ENCODE assay signal across 35 cellular contexts in the genomic region with DNA sequence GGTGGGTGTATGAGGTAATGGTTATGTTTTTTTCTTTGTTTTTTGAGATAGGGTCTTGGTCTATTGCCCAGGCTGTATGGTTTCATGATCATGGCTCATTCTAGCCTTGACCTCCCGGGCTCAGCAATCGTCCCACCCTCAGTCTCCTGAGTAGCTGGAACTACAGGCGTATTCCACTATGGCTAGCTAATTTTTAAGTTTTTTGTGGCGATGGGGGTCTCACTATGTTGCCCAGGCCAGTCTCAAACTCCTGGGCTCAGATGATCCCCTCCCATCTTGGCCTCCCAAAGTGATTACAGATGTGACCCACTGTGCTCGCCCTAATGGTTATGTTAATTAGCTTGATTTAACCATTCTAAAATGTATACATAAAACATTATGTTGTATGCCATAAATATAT. TPM values are rescaled to one million over a fixed set of nuclear protein-coding genes. Genes with fewer than 3 reads are reported as not detected.
DNase-seq lines count a peak whose midpoint lies in the region; ATAC-seq, FAIRE-seq and TF ChIP-seq lines count a peak whose summit lies in the region.
"Had no signal": no experiment of that assay in that cellular context is flagged by ENCODE, and none has a peak within 500 bp of the region (broad histone marks: within the 10 kb centered on the region; RNA-seq: fewer than 3 reads in every experiment).

No MANE protein-coding gene starts in this region.

- H3K27me3 ChIP-seq in Loucy (ENCODE audit: insufficient read depth, low read length, poor library complexity, severe bottlenecking): no peaks in the 10 kb centered on the region
- H3K27me3 ChIP-seq in H1 (replicated peaks in 1 of 4; ENCODE audit: control insufficient read depth in 3 of 4, extremely low read depth in 1 of 4, insufficient read depth in 3 of 4, low read length in 3 of 4): no peaks in the 10 kb centered on the region
- H3K27me3 ChIP-seq: BE2C; BLaER1; BLaER1 treated with 17β-estradiol and CSF1 and Interleukin-3, amounts not matched to agents 10 nM and 100 nM had no signal

- peaks cover 11% of the 10 kb centered on the region for H3K4me1 Mint-ChIP-seq in WTC11
- H3K4me1 Mint-ChIP-seq: CD8-positive, alpha-beta memory T cell had no signal

- FAIRE-seq in H1 (lab: Jason Lieb, UNC): no peak
- FAIRE-seq: A549, D721Med had no signal

- H3K27me3 Mint-ChIP-seq in WTC11 (ENCODE audit: low read depth): no peaks in the 10 kb centered on the region
- H3K27me3 Mint-ChIP-seq: B cell; CD4-positive, alpha-beta memory T cell; CD4-positive, CD25-positive, alpha-beta regulatory T cell had no signal

- ATAC-seq in WTC11: no peak
- ATAC-seq in GM19467 (IDR thresholded peaks at IDR 0.05; ENCODE audit: unreplicated experiment): no peak
- no peak for ATAC-seq in GM19351 (IDR thresholded peaks at IDR 0.05; ENCODE audit: unreplicated experiment)
- ATAC-seq: A549; CD8-positive, alpha-beta T cell had no signal

- no peak overlapping the region for H2AK5ac ChIP-seq in H1 (ENCODE audit: low read depth, low read length)

- H3K9me2 ChIP-seq in Loucy (replicated peaks; ENCODE audit: low read depth, low read length): no peaks in the 10 kb centered on the region

- no peaks in the 10 kb centered on the region for H3K9me3 ChIP-seq in HEK293 (ENCODE audit: control insufficient read depth, insufficient read depth, low read depth, low read length)
- H3K9me3 ChIP-seq in Loucy (ENCODE audit: insufficient read depth, low read depth, low read length): no peaks in the 10 kb centered on the region
- H3K9me3 ChIP-seq in H1 (ENCODE audit: insufficient read depth in 2 of 2, low read depth in 1 of 2, low read length in 1 of 2): no peaks in the 10 kb centered on the region; a peak in 1 of 4 replicates
- H3K9me3 ChIP-seq: A549, BE2C, Caco-2 had no signal

- H3K36me3 ChIP-seq in HEK293 (ENCODE audit: control insufficient read depth in 2 of 2, insufficient read depth in 1 of 2, low read length in 2 of 2): peaks cover 7 to 20% of the 10 kb centered on the region in 2 experiments
- H3K36me3 ChIP-seq in Loucy (ENCODE audit: insufficient read depth, low read length): 0 out of 2 replicates have a peak, but pooled peaks cover under 1% of the 10 kb centered on the region
- peaks cover 0 to 6% (median 0%) of the 10 kb centered on the region in 4 experiments; a peak in 1 of 8 replicates for H3K36me3 ChIP-seq in H1 (ENCODE audit: control insufficient read depth in 2 of 4, insufficient read depth in 4 of 4, low read length in 3 of 4)

- H3K27ac Mint-ChIP-seq in WTC11: no peak overlapping the region
- H3K27ac Mint-ChIP-seq: B cell; CD4-positive, alpha-beta memory T cell; CD4-positive, alpha-beta T cell; CD4-positive, CD25-positive, alpha-beta regulatory T cell; CD8-positive, alpha-beta memory T cell; CD8-positive, alpha-beta T cell had no signal

- no peak overlapping the region for H3K23ac ChIP-seq in H1 (ENCODE audit: insufficient read length)

- no peak overlapping the region for H4K91ac ChIP-seq in H1 (replicated peaks; ENCODE audit: insufficient read length, low read length)

- no peak overlapping the region for H3K56ac ChIP-seq in H1 (replicated peaks; ENCODE audit: insufficient read length, low read depth, low read length)

- WGBS in H1 (ENCODE audit: extremely low coverage in 1 of 2, insufficient coverage in 1 of 2, insufficient read length in 1 of 2, insufficient replicate concordance in 2 of 2, low coverage in 1 of 2, low lambda C conversion rate in 2 of 2, missing lambda C conversion rate in 1 of 2), 2 experiments: 94% methylated on average over 5 of the region's 5 CpGs; no CpG with 5 or more reads in 1 of the 2 experiments

- H3K79me1 ChIP-seq in H1 (ENCODE audit: low read depth, low read length): 0 out of 2 replicates have a peak, but pooled peaks cover 2% of the 10 kb centered on the region

- CTCF ChIA-PET in HEK293 (lab: Yijun Ruan, JAX): interaction anchor here (0.5 to 0.6 kb wide), 2 partner anchors 20 to 78 kb away, joined by 3 to 4 read pairs; no protein-coding TSS in a partner anchor
- CTCF ChIA-PET in WTC11 (lab: Charles Lee): no interaction called here
- CTCF ChIA-PET in H1 (lab: Charles Lee; ENCODE audit: partially characterized antibody): no interaction called here

- no peak overlapping the region for H2BK5ac ChIP-seq in H1 (ENCODE audit: low read depth, low read length)

- H4K5ac ChIP-seq in H1 (ENCODE audit: insufficient read length, low read depth, low read length): no peak overlapping the region

- H2BK120ac ChIP-seq in H1 (replicated peaks; ENCODE audit: low read depth, low read length): no peak overlapping the region

- H4K8ac ChIP-seq in H1 (ENCODE audit: extremely low read depth, insufficient read depth, low read length): no peak overlapping the region

- no peaks in the 10 kb centered on the region for H3F3A ChIP-seq in Loucy (ENCODE audit: low read depth)

- H3K9me3 Mint-ChIP-seq in WTC11: no peaks in the 10 kb centered on the region
- H3K9me3 Mint-ChIP-seq: CD4-positive, alpha-beta T cell had no signal

- H4K20me1 ChIP-seq in Loucy (ENCODE audit: insufficient read depth, low read length, poor library complexity, severe bottlenecking): peaks cover 6% of the 10 kb centered on the region
- no peaks in the 10 kb centered on the region for H4K20me1 ChIP-seq in H1 (replicated peaks in 1 of 2; ENCODE audit: control insufficient read depth in 1 of 2, insufficient read depth in 2 of 2, low read length in 2 of 2)
- H4K20me1 ChIP-seq: BLaER1; BLaER1 treated with 17β-estradiol and CSF1 and Interleukin-3, amounts not matched to agents 10 nM and 100 nM had no signal

- H2BK15ac ChIP-seq in H1 (ENCODE audit: low read length): no peak overlapping the region

- POLR2A ChIA-PET in HEK293 (lab: Yijun Ruan, JAX) (no interaction called here), WTC11 (lab: Charles Lee) (no interaction called here), H1 (lab: Charles Lee; ENCODE audit: partially characterized antibody) (no interaction called here)

- H3K4ac ChIP-seq in H1 (replicated peaks; ENCODE audit: insufficient read length, low read depth, low read length): no peak overlapping the region

- no peak overlapping the region for H3K9ac ChIP-seq in Loucy (ENCODE audit: low read depth, low read length, poor library complexity, severe bottlenecking)
- H3K9ac ChIP-seq in H1 (replicated peaks in 1 of 4; ENCODE audit: extremely low read depth in 1 of 4, low read depth in 3 of 4, low read length in 3 of 4): no peak overlapping the region
- H3K9ac ChIP-seq: BLaER1; BLaER1 treated with 17β-estradiol and CSF1 and Interleukin-3, amounts not matched to agents 10 nM and 100 nM had no signal

- no peak for TF ChIP-seq POLR2A in H1 (IDR thresholded peaks at IDR 0.05; ENCODE audit: control extremely low read depth in 1 of 2, low read depth in 2 of 2, low read length in 2 of 2)

- H2BK20ac ChIP-seq in H1 (ENCODE audit: low read length): no peak overlapping the region

- no peak overlapping the region for H3K18ac ChIP-seq in H1 (ENCODE audit: extremely low read depth, low read length)

- H3K4me1 ChIP-seq in HEK293 (ENCODE audit: control insufficient read depth, insufficient read depth, low read length): no peaks in the 10 kb centered on the region
- peaks cover 34% of the 10 kb centered on the region for H3K4me1 ChIP-seq in Loucy (ENCODE audit: insufficient read depth, low read length, poor library complexity, severe bottlenecking)
- peaks cover 0 to 1% (median 0%) of the 10 kb centered on the region in 4 experiments; a peak in 1 of 7 replicates for H3K4me1 ChIP-seq in H1 (replicated peaks in 1 of 4; ENCODE audit: control insufficient read depth in 3 of 4, insufficient read depth in 4 of 4, low read length in 3 of 4)
- H3K4me1 ChIP-seq: BE2C, Caco-2 had no signal

- H3K27ac ChIP-seq in HEK293 (ENCODE audit: extremely low read depth, low read depth, low read length) (no peak overlapping the region), H1 (ENCODE audit: low read depth, low read length) (no peak overlapping the region)
- H3K27ac ChIP-seq: 22Rv1; A549; BLaER1; BLaER1 treated with 17β-estradiol and CSF1 and Interleukin-3, amounts not matched to agents 10 nM and 100 nM; C4-2B had no signal

- H3K23me2 ChIP-seq in H1 (ENCODE audit: low read depth, low read length): no peaks in the 10 kb centered on the region

- no peak overlapping the region for H3K4me3 Mint-ChIP-seq in WTC11
- H3K4me3 Mint-ChIP-seq: B cell; CD14-positive monocyte; CD4-positive, alpha-beta memory T cell; CD4-positive, alpha-beta T cell; CD4-positive, CD25-positive, alpha-beta regulatory T cell; CD8-positive, alpha-beta memory T cell; CD8-positive, alpha-beta T cell had no signal

- no peak for TF ChIP-seq RAD21 in H1 (IDR thresholded peaks at IDR 0.05 in 1 of 2, conservative IDR thresholded peaks at IDR 0.05 in 1 of 2; ENCODE audit: low read depth in 2 of 2, low read length in 2 of 2)

- no peak overlapping the region for H2BK12ac ChIP-seq in H1 (ENCODE audit: low read depth, low read length)

- no peak overlapping the region for H2AFZ ChIP-seq in Loucy (ENCODE audit: low read length)
- no peak overlapping the region for H2AFZ ChIP-seq in H1 (ENCODE audit: low read length)

- no peak for TF ChIP-seq EP300 in H1 (IDR thresholded peaks at IDR 0.05; ENCODE audit: borderline replicate concordance in 1 of 2, low read depth in 2 of 2, low read length in 2 of 2)

- H3K36me3 Mint-ChIP-seq in WTC11: peaks cover 4% of the 10 kb centered on the region; the same call in 1 of the 2 replicates
- H3K36me3 Mint-ChIP-seq: CD4-positive, alpha-beta memory T cell; CD4-positive, CD25-positive, alpha-beta regulatory T cell; CD8-positive, alpha-beta memory T cell; CD8-positive, alpha-beta T cell had no signal

- TF ChIP-seq CTCF in HEK293 (tag by site-specific recombination; IDR thresholded peaks at IDR 0.05): no peak
- no peak for TF ChIP-seq CTCF in Loucy (conservative IDR thresholded peaks at IDR 0.05; ENCODE audit: low read length)
- TF ChIP-seq CTCF in WTC11 (IDR thresholded peaks at IDR 0.05): no peak
- TF ChIP-seq CTCF in H1 (IDR thresholded peaks at IDR 0.05; ENCODE audit: control extremely low read depth in 1 of 3, insufficient read depth in 1 of 3, low read depth in 1 of 3, low read length in 3 of 3): no peak

- H3K4me3 ChIP-seq in HEK293 (ENCODE audit: low read depth, low read length) (no peak overlapping the region), Loucy (ENCODE audit: low read length, poor library complexity, severe bottlenecking) (no peak overlapping the region), H1 (ENCODE audit: extremely low read depth in 1 of 4, insufficient read depth in 2 of 4, low read depth in 3 of 4, low read length in 4 of 4) (no peak overlapping the region)
- H3K4me3 ChIP-seq: A549; BLaER1; BLaER1 treated with 17β-estradiol and CSF1 and Interleukin-3, amounts not matched to agents 10 nM and 100 nM had no signal

- DNase-seq in WTC11 (ENCODE audit: low spot score) (no peak), H1 (ENCODE audit: low read depth in 1 of 2, low spot score in 2 of 2) (no peak), DMS153 (lab: John Stamatoyannopoulos, UW) (no peak), DMS114 treated with DMSO at 0.1 percent for 48 hours (lab: John Stamatoyannopoulos, UW; ENCODE audit: unreplicated experiment) (no peak)
- DNase-seq: 8988T; ACHN; AML-193; BE2C; C1 segment of cervical spinal cord; Caco-2; Calu3; CD4-positive, alpha-beta memory T cell; CD4-positive, alpha-beta T cell; CD4-positive, CD25-positive, alpha-beta regulatory T cell; CD8-positive, alpha-beta memory T cell; CD8-positive, alpha-beta T cell; COR-L47; DMS 273 treated with DMSO at 0.1 percent for 48 hours; DMS53; DMS79; DMS79 treated with DMSO at 0.1 percent for 48 hours; DND-41; EL had no signal

- H3K14ac ChIP-seq in H1 (ENCODE audit: insufficient read length): no peak overlapping the region

- H3K4me2 ChIP-seq in Loucy (ENCODE audit: low read depth, low read length, poor library complexity, severe bottlenecking) (peak overlapping the region; percentile 25), H1 (ENCODE audit: insufficient read depth in 1 of 2, low read depth in 2 of 2, low read length in 2 of 2) (no peak overlapping the region)
- H3K4me2 ChIP-seq: A549; BLaER1; BLaER1 treated with 17β-estradiol and CSF1 and Interleukin-3, amounts not matched to agents 10 nM and 100 nM had no signal

- H3K79me2 ChIP-seq in Loucy (ENCODE audit: insufficient read depth, low read length) (peaks cover 54% of the 10 kb centered on the region), H1 (ENCODE audit: control insufficient read depth in 1 of 2, insufficient read depth in 2 of 2, low read length in 2 of 2) (peaks cover 0 to 43% of the 10 kb centered on the region in 2 experiments; a peak in 2 of 4 replicates)

RNA-seq across cellular contexts. Expression of gene CNTLN, which starts 5.6 kb away (rescaled TPM):
- total RNA-seq in WTC11 (2021): 12.2 to 13.4 TPM (median 12.7 TPM) in 3 replicates
- 10.5 and 10.8 TPM in 2 replicates for total RNA-seq in H1 (2021; fragmentation: NEBNext Ultra II Directional; extraction: Animal tissue kit (Norgen Biotek cat#: 25700))
- polyA plus RNA-seq in H1 (2011; rRNA removed): 2.9 and 4.8 TPM in 2 replicates
- polyA plus RNA-seq in H1 (2011; cell fraction: cytosol; rRNA removed): 5.7 TPM
- polyA plus RNA-seq in H1 (2011; cell fraction: nucleus; rRNA removed): 4.1 TPM
- 5.1 to 9.3 TPM (median 6.0 TPM) in 4 replicates for polyA plus RNA-seq in H1 (2012, experiment 1 of 2)
- polyA plus RNA-seq in H1 (2012, experiment 2 of 2): 0.50 TPM
- polyA plus RNA-seq in H1 (2013, experiment 1 of 2): 8.6 TPM
- 8.1 TPM for polyA plus RNA-seq in H1 (2013, experiment 2 of 2)
- 5.8 and 6.4 TPM in 2 replicates for polyA minus RNA-seq in H1 (2011; rRNA and poly(A)+ RNA removed)
- polyA minus RNA-seq in H1 (2011; cell fraction: cytosol; rRNA and poly(A)+ RNA removed): 6.1 TPM
- polyA minus RNA-seq in H1 (2011; cell fraction: nucleus; rRNA and poly(A)+ RNA removed): 35.3 TPM
- total RNA-seq: CD8-positive, alpha-beta T cell had no signal
- polyA plus RNA-seq: CD8-positive, alpha-beta memory T cell had no signal

Comparison
In these comparisons a context has a peak if more than half of its experiments do, and no peak if none do; other contexts are left out.
1. Of the 8 proteins assayed by ChIP-seq in both HEK293 and WTC11: peak only in HEK293: none; only in WTC11: none; in both: ZNF121; in neither: 7.